Comparison of ENCODE assay signal across 13 cellular contexts in genomic region chr11:26621147-26621546, GRCh38. TPM values are rescaled to one million over a fixed set of nuclear protein-coding genes. Genes with fewer than 3 reads are reported as not detected.
DNase-seq lines count a peak whose midpoint lies in the region; ATAC-seq, FAIRE-seq and TF ChIP-seq lines count a peak whose summit lies in the region.
"Had no signal": no experiment of that assay in that cellular context is flagged by ENCODE, and none has a peak within 500 bp of the region (broad histone marks: within the 10 kb centered on the region; RNA-seq: fewer than 3 reads in every experiment).

No MANE protein-coding gene starts in this region.

- RAD21 ChIA-PET in GM12878 (lab: Charles Lee; ENCODE audit: unreplicated experiment) = interaction anchor here (1.2 to 3.0 kb wide), 5 partner anchors 11 to 64 kb away, joined by 3 to 7 read pairs (median 4); no protein-coding TSS in a partner anchor

- TF ChIP-seq EP300 in GM12878 (IDR thresholded peaks at IDR 0.05; ENCODE audit: borderline replicate concordance in 1 of 2, control insufficient read depth in 1 of 2, low read depth in 2 of 2, low read length in 2 of 2) = no peak

- no peaks in the 10 kb centered on the region for H3K79me2 ChIP-seq in GM12878 (ENCODE audit: control insufficient read depth, insufficient read depth, low read length)

- no peak overlapping the region for H3K4me2 ChIP-seq in GM12878 (ENCODE audit: control insufficient read depth, insufficient read depth)

- TF ChIP-seq CTCF in GM12878 (IDR thresholded peaks at IDR 0.05 in 2 of 3, conservative IDR thresholded peaks at IDR 0.05 in 1 of 3; ENCODE audit: control insufficient read depth in 2 of 3, extremely low read depth in 1 of 3, insufficient read depth in 1 of 3, low read depth in 3 of 3, low read length in 3 of 3) = no peak

- H3K9ac ChIP-seq in GM12878 (ENCODE audit: control insufficient read depth, insufficient read depth, low read length) = no peak overlapping the region

- TF ChIP-seq POLR2A in GM12878 (IDR thresholded peaks at IDR 0.05; ENCODE audit: low read depth, low read length) = no peak

- H4K20me1 ChIP-seq in GM12878 (ENCODE audit: control insufficient read depth, insufficient read depth) = no peaks in the 10 kb centered on the region

- no peak for TF ChIP-seq RAD21 in GM12878 (IDR thresholded peaks at IDR 0.05; ENCODE audit: insufficient read depth, low read depth, low read length)

- no peaks in the 10 kb centered on the region for H3K27me3 ChIP-seq in GM12878 (replicated peaks in 1 of 2; ENCODE audit: control insufficient read depth in 2 of 2, insufficient read depth in 2 of 2, low read length in 1 of 2)

- H3K4me1 ChIP-seq in GM12878 (ENCODE audit: control insufficient read depth, insufficient read depth, low read length) = no peaks in the 10 kb centered on the region

- no peak for FAIRE-seq in GM12878 (lab: Jason Lieb, UNC)
- FAIRE-seq: GM12891 had no signal

- no peaks in the 10 kb centered on the region for H3K36me3 ChIP-seq in GM12878 (ENCODE audit: control insufficient read depth in 2 of 2, insufficient read depth in 2 of 2, low read length in 1 of 2)

- ATAC-seq in GM12878 = peak; percentile 49
- ATAC-seq in HG02870 (IDR thresholded peaks at IDR 0.05; ENCODE audit: unreplicated experiment) = no peak
- ATAC-seq: activated CD4-positive, alpha-beta T cell treated with anti-CD3 and anti-CD28 coated beads for 36 hours had no signal

- SMC1A ChIA-PET in GM12878 (lab: Charles Lee; ENCODE audit: uncharacterized antibody, unreplicated experiment) = interaction anchor here (0.7 to 2.9 kb wide), 11 partner anchors 8 to 143 kb away, joined by 3 to 10 read pairs (median 5); no protein-coding TSS in a partner anchor

- intact Hi-C loops in GM12878 (cut with micrococcal nuclease; ENCODE audit: unreplicated experiment) = loop anchor here (10.0 kb wide), 1 partner anchor 614 kb away; no protein-coding TSS in a partner anchor

- H3K27ac ChIP-seq in GM12878 (ENCODE audit: control insufficient read depth, insufficient read depth) = no peak overlapping the region

- no TSS peak for BruUV-seq in GM12878 (replicated peaks; lab: Mats Ljungman, UMichigan)

- POLR2A ChIA-PET in GM12878 (lab: Charles Lee) = interaction anchor here (1.5 kb wide), 1 partner anchor 11 kb away, joined by 7 read pairs; no protein-coding TSS in a partner anchor

- H3K4me3 ChIP-seq in GM12878 = no peak overlapping the region

- CTCF ChIA-PET in GM12878 (lab: Yijun Ruan, JAX) = interaction anchor here (0.8 to 1.5 kb wide), 5 partner anchors 10 to 70 kb away, joined by 3 to 6 read pairs (median 4); no protein-coding TSS in a partner anchor

- DNase-seq in AG08396 (ENCODE audit: low spot score) = peak; percentile 39
- peak; percentile 80 for DNase-seq in HT-29 (ENCODE audit: low spot score)
- no peak for DNase-seq in GM12878 (ENCODE audit: low read depth, low spot score)
- peak; percentile 60 for DNase-seq in kidney glomerular epithelial cell (lab: John Stamatoyannopoulos, UW)
- DNase-seq in NCI-H1436 treated with DMSO at 0.1 percent for 48 hours (lab: John Stamatoyannopoulos, UW) = no peak
- no peak for DNase-seq in NCI-H2171 (lab: John Stamatoyannopoulos, UW)
- no peak for DNase-seq in NCI-H128 (lab: John Stamatoyannopoulos, UW; ENCODE audit: unreplicated experiment)
- DNase-seq: activated CD4-positive, alpha-beta T cell treated with anti-CD3 and anti-CD28 coated beads for 36 hours; hippocampal formation; NCI-H774 had no signal

- no peak overlapping the region for H2AFZ ChIP-seq in GM12878 (ENCODE audit: control insufficient read depth, low read depth, low read length)

- H3K9me3 ChIP-seq in GM12878 (replicated peaks; ENCODE audit: control insufficient read depth, insufficient read depth, low read length) = no peaks in the 10 kb centered on the region

- in situ Hi-C loops in GM12878 (cut with MboI) = no loop called here

TF ChIP-seq in GM12878, 131 proteins besides CTCF, POLR2A, EP300 and RAD21 (continues in another document):
- no peak for TF ChIP-seq RELB (IDR thresholded peaks at IDR 0.05; ENCODE audit: low read depth)
- no peak for TF ChIP-seq CEBPB (IDR thresholded peaks at IDR 0.05; ENCODE audit: borderline replicate concordance in 1 of 2, low read depth in 2 of 2, low read length in 2 of 2)
- no peak for TF ChIP-seq ZNF274 (IDR thresholded peaks at IDR 0.05; ENCODE audit: insufficient read depth, insufficient read length)
- no peak for TF ChIP-seq POLR2AphosphoS2 (IDR thresholded peaks at IDR 0.05; ENCODE audit: low read depth, low read length)
- TF ChIP-seq RCOR1 (conservative IDR thresholded peaks at IDR 0.05; ENCODE audit: low read depth, low read length) = no peak
- no peak for TF ChIP-seq ZZZ3 (IDR thresholded peaks at IDR 0.05; ENCODE audit: control insufficient read depth, insufficient read length, low read depth)
- TF ChIP-seq YY1 (IDR thresholded peaks at IDR 0.05; ENCODE audit: low read depth, low read length) = no peak
- no peak for TF ChIP-seq SREBF2 (IDR thresholded peaks at IDR 0.05; ENCODE audit: low read length)
- TF ChIP-seq SUZ12 (IDR thresholded peaks at IDR 0.05; ENCODE audit: unreplicated experiment) = no peak
- no peak for TF ChIP-seq SIN3A (IDR thresholded peaks at IDR 0.05; ENCODE audit: low read depth, low read length)
- no peak for TF ChIP-seq STAT1 (conservative IDR thresholded peaks at IDR 0.05)
- TF ChIP-seq GABPA (IDR thresholded peaks at IDR 0.05; ENCODE audit: low read depth) = no peak
- TF ChIP-seq CBX5 (IDR thresholded peaks at IDR 0.05; ENCODE audit: low read depth) = no peak
- no peak for TF ChIP-seq PRDM15 (CRISPR knock-in tag; IDR thresholded peaks at IDR 0.05)
- no peak for TF ChIP-seq SIX5 (IDR thresholded peaks at IDR 0.05; ENCODE audit: low read depth, low read length, severe bottlenecking)
- TF ChIP-seq ZBED1 (IDR thresholded peaks at IDR 0.05; ENCODE audit: borderline replicate concordance) = no peak
- TF ChIP-seq MYB (IDR thresholded peaks at IDR 0.05; ENCODE audit: borderline replicate concordance, low read depth, low read length) = no peak
- no peak for TF ChIP-seq BACH1 (IDR thresholded peaks at IDR 0.05; ENCODE audit: borderline replicate concordance)
- TF ChIP-seq HDAC6 (IDR thresholded peaks at IDR 0.05; ENCODE audit: unreplicated experiment) = no peak

RNA-seq across cellular contexts. Expression of gene MUC15, which starts 49.1 kb away (rescaled TPM):
- 0.28 TPM in 1 of 2 replicates, not detected in the other for total RNA-seq in HT-29 (2014; rRNA removed; shearing (Covaris generic))
- total RNA-seq in GM12878 (2013; cell fraction: nucleolus; rRNA removed) = 0.40 TPM in 1 of 2 replicates, not detected in the other
- total RNA-seq in GM12878 (2014; rRNA removed) (0.05 TPM in 1 of 2 replicates, not detected in the other), GM12878 (2014; rRNA removed; fragmentation: Illumina TruSeq; extraction: Trizol) (0.05 TPM in 1 of 2 replicates, not detected in the other), GM12878 (2021) (0.15 TPM in 1 of 2 replicates, not detected in the other)
- polyA plus RNA-seq in GM12878 (2011; ENCODE audit: low read depth) = not detected
- polyA plus RNA-seq in GM12878 (2011; rRNA removed) (0.86 and 1.4 TPM in 2 replicates), GM12878 (2014; fragmentation: Illumina TruSeq; extraction: Trizol) (0.03 TPM in 1 of 2 replicates, not detected in the other), GM12878 (2014; fragmentation: Nextera tagmentation; extraction: Ambion mirVana) (not detected), GM12878 (2014; rRNA removed) (0.03 TPM in 1 of 2 replicates, not detected in the other), GM12878 (2016; fragmentation: Nextera tagmentation; extraction: Ambion mirVana) (not detected)
- polyA plus RNA-seq in GM12878 (2011; cell fraction: cytosol; rRNA removed) = 0.19 and 0.27 TPM in 2 replicates
- 1.5 and 2.8 TPM in 2 replicates for polyA plus RNA-seq in GM12878 (2011; cell fraction: nucleus; rRNA removed)
- not detected in 2 replicates for polyA plus RNA-seq in GM12878 (2012)
- 0.29 and 0.31 TPM in 2 replicates for polyA minus RNA-seq in GM12878 (2011; rRNA and poly(A)+ RNA removed)
- polyA minus RNA-seq in GM12878 (2011; cell fraction: cytosol; rRNA and poly(A)+ RNA removed) = not detected in 2 replicates
- polyA minus RNA-seq in GM12878 (2011; cell fraction: nucleus; rRNA and poly(A)+ RNA removed) = 0.29 and 0.48 TPM in 2 replicates
- total RNA-seq: activated CD4-positive, alpha-beta T cell treated with anti-CD3 and anti-CD28 coated beads for 36 hours; skeletal muscle tissue had no signal

Comparison
In these comparisons a context has a peak if more than half of its experiments do, and no peak if none do; other contexts are left out.
1. DNase-seq: peak in AG08396 (single experiment), HT-29 (single experiment) and kidney glomerular epithelial cell (single experiment); none in GM12878 (single experiment), NCI-H1436 treated with DMSO at 0.1 percent for 48 hours (single experiment), NCI-H2171 (single experiment) and NCI-H128 (single experiment).